ENCODE assay signal across 8 cellular contexts in genomic region chr10:78972160-78972946, GRCh38.
DNase-seq lines count a peak whose midpoint lies in the region; ATAC-seq and TF ChIP-seq lines count a peak whose summit lies in the region.

No MANE protein-coding gene starts in this region.

- TF ChIP-seq CTCF in RWPE1 (conservative IDR thresholded peaks at IDR 0.05; ENCODE audit: low read depth): no peak
- TF ChIP-seq CTCF in uterus (IDR thresholded peaks at IDR 0.05): no peak

- H3K27ac ChIP-seq in RWPE1 (peak overlapping the region; percentile 98), epithelial cell of prostate (peak overlapping the region; percentile 77), mucosa of rectum (ENCODE audit: low read depth in 2 of 2, low read length in 2 of 2) (peak overlapping the region; percentile 89 to 93), uterus (peak overlapping the region; percentile 95 to 97)

- peak overlapping the region; percentile 14 to 75 for H3K9ac ChIP-seq in mucosa of rectum (ENCODE audit: low read depth in 1 of 2, low read length in 2 of 2)

- DNase-seq in Daoy (ENCODE audit: low read depth) (peak; percentile 61), RWPE1 (ENCODE audit: low spot score) (no peak), epithelial cell of prostate (ENCODE audit: low read depth, low spot score) (no peak), uterus (peak; percentile 73 to 80), NCI-H2196 treated with DMSO at 0.1 percent for 48 hours (lab: John Stamatoyannopoulos, UW; ENCODE audit: unreplicated experiment) (no peak), SIG-M5 treated with dmso at 0.1 percent for 504 hours (lab: John Stamatoyannopoulos, UW; ENCODE audit: unreplicated experiment) (no peak)

- H3K36me3 ChIP-seq in mucosa of rectum (ENCODE audit: control insufficient read depth in 2 of 2, insufficient read depth in 2 of 2, low read length in 2 of 2) (no peaks in the 10 kb centered on the region), uterus (no peaks in the 10 kb centered on the region)

- intact Hi-C loops in uterus (cut with DNase I; ENCODE audit: low total_unique reads): loop anchor here (5.0 kb wide), 1 partner anchor 670 kb away; no protein-coding TSS in a partner anchor

- CTCF ChIA-PET in RWPE1 (lab: Yijun Ruan, JAX): interaction anchor here (0.6 kb wide), 1 partner anchor 1799 kb away, joined by 3 read pairs; no protein-coding TSS in a partner anchor

- H3K27me3 ChIP-seq in mucosa of rectum (ENCODE audit: control insufficient read depth in 2 of 2, insufficient read depth in 2 of 2, low read length in 2 of 2): no peaks in the 10 kb centered on the region
- H3K27me3 ChIP-seq in uterus: no peaks in the 10 kb centered on the region

- H3K9me3 ChIP-seq in mucosa of rectum (ENCODE audit: control insufficient read depth in 2 of 2, low read length in 2 of 2): no peaks in the 10 kb centered on the region
- no peaks in the 10 kb centered on the region for H3K9me3 ChIP-seq in uterus

- POLR2A ChIA-PET in RWPE1 (lab: Yijun Ruan, JAX; ENCODE audit: low non-redundant PET): no interaction called here

- no peak for ATAC-seq in GM21529 (IDR thresholded peaks at IDR 0.05; ENCODE audit: unreplicated experiment)

- H3K4me3 ChIP-seq in mucosa of rectum (ENCODE audit: low read length in 2 of 2) (no peak overlapping the region), uterus (no peak overlapping the region)

- TF ChIP-seq POLR2A in uterus (IDR thresholded peaks at IDR 0.05): peak in 1 of 2 donors; percentile 33

- H3K4me1 ChIP-seq in mucosa of rectum (ENCODE audit: control insufficient read depth in 2 of 2, insufficient read depth in 2 of 2, low read length in 2 of 2): peaks cover 17 to 19% of the 10 kb centered on the region in 2 donors
- H3K4me1 ChIP-seq in uterus: peaks cover 10 to 18% of the 10 kb centered on the region in 2 donors

Comparison
In these comparisons a context has a peak if more than half of its experiments do, and no peak if none do; other contexts are left out.
1. DNase-seq: peak in Daoy (single experiment) and uterus (2 of 2); none in RWPE1 (single experiment), epithelial cell of prostate (single experiment), NCI-H2196 treated with DMSO at 0.1 percent for 48 hours (single experiment) and SIG-M5 treated with dmso at 0.1 percent for 504 hours (single experiment).
2. Peak in every context shown above with its lines, with median percentiles within 50 percentile points of each other: H3K27ac ChIP-seq.